13 cellular contexts compared by ENCODE assay signal in the genomic region with DNA sequence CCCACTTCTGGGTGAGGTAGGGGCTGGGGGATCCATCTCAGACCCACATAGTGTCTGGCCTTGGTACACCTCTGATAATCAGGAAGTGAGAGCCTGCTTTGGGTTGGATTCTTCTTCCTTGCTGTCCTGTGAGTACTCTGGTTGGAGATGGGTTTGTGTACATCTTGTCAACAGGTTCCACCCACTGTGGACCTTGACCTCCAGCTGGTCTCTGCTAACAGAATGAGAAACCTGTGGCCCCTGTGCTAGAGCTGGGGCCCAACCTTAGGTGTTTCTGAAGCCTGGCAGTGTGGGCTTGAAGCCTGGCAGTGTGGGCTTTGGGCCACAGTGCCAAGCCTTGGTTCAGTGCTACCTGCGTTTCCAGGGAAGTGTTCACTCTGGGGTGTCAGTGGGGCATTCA. TPM values are rescaled to one million over a fixed set of nuclear protein-coding genes. Genes with fewer than 3 reads are reported as not detected.
DNase-seq lines count a peak whose midpoint lies in the region; ATAC-seq, FAIRE-seq and TF ChIP-seq lines count a peak whose summit lies in the region.
"Had no signal": no experiment of that assay in that cellular context is flagged by ENCODE, and none has a peak within 500 bp of the region (broad histone marks: within the 10 kb centered on the region; RNA-seq: fewer than 3 reads in every experiment).

No MANE protein-coding gene starts in this region.

- H3K9me3 ChIP-seq in HepG2 (ENCODE audit: low read length) (no peaks in the 10 kb centered on the region), thyroid gland (no peaks in the 10 kb centered on the region)

- intact Hi-C loops in HepG2 (cut with micrococcal nuclease; ENCODE audit: unreplicated experiment) (loop anchor here (5.0 kb wide), 1 partner anchor 45 kb away; no protein-coding TSS in a partner anchor), thyroid gland (cut with DNase I) (no loop called here)

- peak in 1 of 2 experiments; percentile 19; a peak in 1 of 4 replicates for TF ChIP-seq POLR2A in HepG2 (IDR thresholded peaks at IDR 0.05; ENCODE audit: insufficient read depth in 1 of 2, low read depth in 2 of 2, low read length in 2 of 2)
- TF ChIP-seq POLR2A in thyroid gland (IDR thresholded peaks at IDR 0.05), result no peak

- in situ Hi-C loops in HepG2 (cut with HindIII; ENCODE audit: extremely low pct_ligation_motif_present, low pct_unique_long_range_greater_than_20kb), result no loop called here

- POLR2A ChIA-PET in WTC11 (lab: Charles Lee) (no interaction called here), HepG2 (lab: Yijun Ruan, JAX) (interaction anchor here (1.0 to 5.2 kb wide), 6 partner anchors 13 to 118 kb away, joined by 3 to 113 read pairs (median 6); partner anchors contain the start of genes KLHL21, NOL9, TAS1R1 and THAP3)

- H3K4me3 ChIP-seq in HepG2 (replicated peaks in 1 of 3; ENCODE audit: insufficient read depth in 1 of 3, low read depth in 2 of 3, low read length in 3 of 3), result peak overlapping the region; percentile 16 to 91 (median 28); a peak in 4 of 6 replicates
- H3K4me3 ChIP-seq in thyroid gland (replicated peaks in 1 of 3), result no peak overlapping the region

- H4K20me1 ChIP-seq in HepG2 (ENCODE audit: insufficient read depth, low read length), result peaks cover 4% of the 10 kb centered on the region; the same call in 1 of the 2 replicates

- no peak for ATAC-seq in activated CD8-positive, alpha-beta memory T cell treated with anti-CD3 and anti-CD28 coated beads, Interleukin-2, amount 10 ng/mL, durations not matched to agents 7 days and 5 days
- no peak for ATAC-seq in WTC11
- ATAC-seq in HepG2, result peak; percentile 45
- ATAC-seq in stimulated activated naive CD8-positive, alpha-beta T cell treated with anti-CD3 and anti-CD28 coated beads, Interleukin-15, amount 100 ng/mL, for 72 hours, result no peak

- FAIRE-seq in HepG2 (lab: Jason Lieb, UNC), result peak; percentile 97
- FAIRE-seq: endometrium, GM18507, H54 had no signal

- H3K36me3 ChIP-seq in HepG2 (replicated peaks in 1 of 2; ENCODE audit: control insufficient read depth in 1 of 2, insufficient read depth in 2 of 2, low read length in 2 of 2) (0 out of 5 replicates have a peak, but pooled peaks cover 0 to under 1% of the 10 kb centered on the region in 2 experiments), thyroid gland (no peaks in the 10 kb centered on the region)

- BruUV-seq in HepG2 (replicated peaks; lab: Mats Ljungman, UMichigan), result no TSS peak

- peak overlapping the region; percentile 35 for H3K9ac ChIP-seq in HepG2 (ENCODE audit: insufficient read depth, low read depth, low read length)

- H3K27me3 ChIP-seq in HepG2 (ENCODE audit: control insufficient read depth in 1 of 2, insufficient read depth in 2 of 2, low read length in 2 of 2), result no peaks in the 10 kb centered on the region
- H3K27me3 ChIP-seq in thyroid gland, result no peaks in the 10 kb centered on the region

- H3K4me2 ChIP-seq in HepG2 (ENCODE audit: low read depth, low read length), result peak overlapping the region; percentile 96

- no peak overlapping the region for H3K4me3 Mint-ChIP-seq in activated CD8-positive, alpha-beta memory T cell treated with anti-CD3 and anti-CD28 coated beads, Interleukin-2, amount 10 ng/mL, durations not matched to agents 7 days and 5 days
- H3K4me3 Mint-ChIP-seq in WTC11, result peak overlapping the region; percentile 21
- peak overlapping the region; percentile 62 to 96 for H3K4me3 Mint-ChIP-seq in stimulated activated naive CD8-positive, alpha-beta T cell treated with anti-CD3 and anti-CD28 coated beads, Interleukin-15, amount 100 ng/mL, for 72 hours

- no peak; the same call in 1 of the 2 replicates for TF ChIP-seq RAD21 in HepG2 (CRISPR knock-in tag; IDR thresholded peaks at IDR 0.05)

- TF ChIP-seq EP300 in HepG2 (IDR thresholded peaks at IDR 0.05; ENCODE audit: low read depth in 2 of 2, low read length in 2 of 2), result peak; percentile 61 to 74; a peak in 3 of 4 replicates
- TF ChIP-seq EP300 in HepG2 (CRISPR knock-in tag; IDR thresholded peaks at IDR 0.05; ENCODE audit: borderline replicate concordance), result peak; percentile 72; the same call in 1 of the 2 replicates

- no peak overlapping the region for H2AFZ ChIP-seq in HepG2 (ENCODE audit: low read length)

- H3K27ac Mint-ChIP-seq in activated CD8-positive, alpha-beta memory T cell treated with anti-CD3 and anti-CD28 coated beads, Interleukin-2, amount 10 ng/mL, durations not matched to agents 7 days and 5 days, result peak overlapping the region; percentile 53
- H3K27ac Mint-ChIP-seq in WTC11, result no peak overlapping the region
- H3K27ac Mint-ChIP-seq in stimulated activated naive CD8-positive, alpha-beta T cell treated with anti-CD3 and anti-CD28 coated beads, Interleukin-15, amount 100 ng/mL, for 72 hours, result peak overlapping the region in 1 of 2 donors; percentile 76

- CTCF ChIA-PET in activated CD8-positive, alpha-beta memory T cell treated with anti-CD3 and anti-CD28 coated beads, Interleukin-2, amount 10 ng/mL, durations not matched to agents 7 days and 5 days (lab: Charles Lee), result interaction anchor here (1.1 to 1.6 kb wide), 3 partner anchors 18 to 29 kb away, joined by 3 read pairs; no protein-coding TSS in a partner anchor
- CTCF ChIA-PET in WTC11 (lab: Charles Lee) (no interaction called here), HepG2 (lab: Yijun Ruan, JAX; ENCODE audit: low intra/inter-chr PET ratio, low total read pairs) (interaction anchor here (1.3 kb wide), 1 partner anchor 28 kb away, joined by 3 read pairs; the partner anchor contains the start of gene NOL9)

- WGBS in HepG2 (ENCODE audit: low lambda C conversion rate), result no CpG with 5 or more reads among the region's 1 CpG
- 100% methylated on average over 1 of the region's 1 CpG for WGBS in thyroid gland, 2 donors

- H3K27me3 Mint-ChIP-seq in activated CD8-positive, alpha-beta memory T cell treated with anti-CD3 and anti-CD28 coated beads, Interleukin-2, amount 10 ng/mL, durations not matched to agents 7 days and 5 days, result no peaks in the 10 kb centered on the region
- no peaks in the 10 kb centered on the region for H3K27me3 Mint-ChIP-seq in WTC11 (ENCODE audit: low read depth)
- H3K27me3 Mint-ChIP-seq in stimulated activated naive CD8-positive, alpha-beta T cell treated with anti-CD3 and anti-CD28 coated beads, Interleukin-15, amount 100 ng/mL, for 72 hours, result no peaks in the 10 kb centered on the region

- TF ChIP-seq CTCF in WTC11 (IDR thresholded peaks at IDR 0.05), result no peak
- no peak for TF ChIP-seq CTCF in HepG2 (CRISPR knock-in tag; IDR thresholded peaks at IDR 0.05)
- TF ChIP-seq CTCF in thyroid gland (IDR thresholded peaks at IDR 0.05), result no peak

- no peaks in the 10 kb centered on the region for H3K9me3 Mint-ChIP-seq in activated CD8-positive, alpha-beta memory T cell treated with anti-CD3 and anti-CD28 coated beads, Interleukin-2, amount 10 ng/mL, durations not matched to agents 7 days and 5 days (ENCODE audit: low read depth)
- H3K9me3 Mint-ChIP-seq in WTC11, result no peaks in the 10 kb centered on the region
- H3K9me3 Mint-ChIP-seq in stimulated activated naive CD8-positive, alpha-beta T cell treated with anti-CD3 and anti-CD28 coated beads, Interleukin-15, amount 100 ng/mL, for 72 hours, result no peaks in the 10 kb centered on the region

- no peak for DNase-seq in activated CD8-positive, alpha-beta memory T cell treated with anti-CD3 and anti-CD28 coated beads, Interleukin-2, amount 10 ng/mL, durations not matched to agents 7 days and 5 days
- DNase-seq in activated CD8-positive, alpha-beta memory T cell treated with anti-CD3 and anti-CD28 coated beads for 24 hours, result no peak
- no peak for DNase-seq in WTC11 (ENCODE audit: low spot score)
- peak; percentile 96 for DNase-seq in HepG2 (ENCODE audit: low spot score)
- DNase-seq in stimulated activated naive CD8-positive, alpha-beta T cell treated with anti-CD3 and anti-CD28 coated beads, Interleukin-15, amount 100 ng/mL, for 72 hours, result no peak
- no peak for DNase-seq in GF-D8 (lab: John Stamatoyannopoulos, UW)
- no peak for DNase-seq in thyroid gland
- no peak for DNase-seq in SW 1271 (lab: John Stamatoyannopoulos, UW)
- DNase-seq: islet precursor cell, NCI-H2081 treated with DMSO at 0.1 percent for 48 hours had no signal

- H3K27ac ChIP-seq in HepG2 (ENCODE audit: extremely low read length, insufficient read depth, low read length) (peak overlapping the region; percentile 65), thyroid gland (no peak overlapping the region)

- H3K4me1 ChIP-seq in HepG2 (ENCODE audit: insufficient read depth, low read length) (peaks cover 51% of the 10 kb centered on the region), thyroid gland (peaks cover 30 to 39% of the 10 kb centered on the region in 2 donors)

- H3K36me3 Mint-ChIP-seq in activated CD8-positive, alpha-beta memory T cell treated with anti-CD3 and anti-CD28 coated beads, Interleukin-2, amount 10 ng/mL, durations not matched to agents 7 days and 5 days, result no peaks in the 10 kb centered on the region
- peaks cover 3% of the 10 kb centered on the region; the same call in 1 of the 2 replicates for H3K36me3 Mint-ChIP-seq in WTC11

- H3K4me1 Mint-ChIP-seq in activated CD8-positive, alpha-beta memory T cell treated with anti-CD3 and anti-CD28 coated beads, Interleukin-2, amount 10 ng/mL, durations not matched to agents 7 days and 5 days, result peaks cover 32% of the 10 kb centered on the region
- peaks cover 17% of the 10 kb centered on the region for H3K4me1 Mint-ChIP-seq in WTC11
- H3K4me1 Mint-ChIP-seq in stimulated activated naive CD8-positive, alpha-beta T cell treated with anti-CD3 and anti-CD28 coated beads, Interleukin-15, amount 100 ng/mL, for 72 hours, result peaks cover 61% of the 10 kb centered on the region

- H3K79me2 ChIP-seq in HepG2 (ENCODE audit: insufficient read depth, low read length), result peaks cover 15% of the 10 kb centered on the region

RNA-seq across cellular contexts. Expression of gene ZBTB48, which starts 2.6 kb away (rescaled TPM):
- total RNA-seq in activated CD8-positive, alpha-beta memory T cell treated with anti-CD3 and anti-CD28 coated beads, Interleukin-2, amount 10 ng/mL, durations not matched to agents 7 days and 5 days, result 10 to 100 TPM; 30.7 to 37.4 TPM
- total RNA-seq in WTC11 (2021) (29.1 to 37.5 TPM (median 31.0 TPM) in 3 replicates), HepG2 (2016; rRNA removed; fragmentation: Illumina TruSeq; extraction: Trizol) (13.8 and 17.1 TPM in 2 replicates), thyroid gland (10 to 100 TPM; 22.7 to 33.8 (median 29.4) TPM)
- 5.0 and 5.2 TPM in 2 replicates for total RNA-seq in HepG2 (2016; cell fraction: cytosol; rRNA removed; fragmentation: Illumina TruSeq; extraction: Trizol; ENCODE audit: low read depth)
- 8.3 and 21.5 TPM in 2 replicates for total RNA-seq in HepG2 (2016; cell fraction: insoluble cytoplasmic fraction; rRNA removed; fragmentation: Illumina TruSeq; extraction: Trizol)
- 5.7 and 8.8 TPM in 2 replicates for total RNA-seq in HepG2 (2016; cell fraction: membrane; rRNA removed; fragmentation: Illumina TruSeq; extraction: Trizol)
- 17.3 and 20.3 TPM in 2 replicates for total RNA-seq in HepG2 (2016; cell fraction: nucleus; rRNA removed; fragmentation: Illumina TruSeq; extraction: Trizol)
- polyA plus RNA-seq in HepG2 (2011; rRNA removed), result 13.0 and 18.1 TPM in 2 replicates
- 10.2 and 13.3 TPM in 2 replicates for polyA plus RNA-seq in HepG2 (2011; cell fraction: cytosol; rRNA removed)
- 62.4 and 69.3 TPM in 2 replicates for polyA plus RNA-seq in HepG2 (2011; cell fraction: nucleus; rRNA removed)
- 9.9 and 13.5 TPM in 2 replicates for polyA plus RNA-seq in HepG2 (2012)
- 3.7 and 4.2 TPM in 2 replicates for polyA plus RNA-seq in HepG2 (2016; cell fraction: cytosol; fragmentation: Illumina TruSeq; extraction: Trizol; ENCODE audit: low read depth)
- polyA plus RNA-seq in HepG2 (2016; cell fraction: insoluble cytoplasmic fraction; fragmentation: Illumina TruSeq; extraction: Trizol; ENCODE audit: low read depth), result 7.6 TPM in 2 replicates
- 5.0 and 5.6 TPM in 2 replicates for polyA plus RNA-seq in HepG2 (2016; cell fraction: membrane; fragmentation: Illumina TruSeq; extraction: Trizol; ENCODE audit: low read depth)
- polyA plus RNA-seq in HepG2 (2016; cell fraction: nucleus; fragmentation: Illumina TruSeq; extraction: Trizol; ENCODE audit: insufficient read depth, low read depth), result 44.7 and 51.5 TPM in 2 replicates
- polyA minus RNA-seq in HepG2 (2011; rRNA and poly(A)+ RNA removed; ENCODE audit: low replicate concordance), result 30.6 and 46.1 TPM in 2 replicates
- polyA minus RNA-seq in HepG2 (2011; cell fraction: cytosol; rRNA and poly(A)+ RNA removed), result 4.3 and 8.8 TPM in 2 replicates
- polyA minus RNA-seq in HepG2 (2011; cell fraction: nucleus; rRNA and poly(A)+ RNA removed), result 18.5 and 19.6 TPM in 2 replicates

RNA-seq across cellular contexts. Expression of gene KLHL21, which starts 20.3 kb away (rescaled TPM):
- 10 to 100 TPM; 23.9 to 28.2 TPM for total RNA-seq in activated CD8-positive, alpha-beta memory T cell treated with anti-CD3 and anti-CD28 coated beads, Interleukin-2, amount 10 ng/mL, durations not matched to agents 7 days and 5 days
- 15.1 to 17.6 TPM (median 15.3 TPM) in 3 replicates for total RNA-seq in WTC11 (2021)
- 20.9 and 25.0 TPM in 2 replicates for total RNA-seq in HepG2 (2016; rRNA removed; fragmentation: Illumina TruSeq; extraction: Trizol)
- total RNA-seq in HepG2 (2016; cell fraction: cytosol; rRNA removed; fragmentation: Illumina TruSeq; extraction: Trizol; ENCODE audit: low read depth), result 4.1 and 5.1 TPM in 2 replicates
- 16.6 and 24.3 TPM in 2 replicates for total RNA-seq in HepG2 (2016; cell fraction: insoluble cytoplasmic fraction; rRNA removed; fragmentation: Illumina TruSeq; extraction: Trizol)
- total RNA-seq in HepG2 (2016; cell fraction: membrane; rRNA removed; fragmentation: Illumina TruSeq; extraction: Trizol), result 11.5 and 11.6 TPM in 2 replicates
- 22.1 and 26.1 TPM in 2 replicates for total RNA-seq in HepG2 (2016; cell fraction: nucleus; rRNA removed; fragmentation: Illumina TruSeq; extraction: Trizol)
- polyA plus RNA-seq in HepG2 (2011; rRNA removed), result 14.8 and 19.9 TPM in 2 replicates
- polyA plus RNA-seq in HepG2 (2011; cell fraction: cytosol; rRNA removed), result 10.9 and 14.4 TPM in 2 replicates
- 95.0 and 99.0 TPM in 2 replicates for polyA plus RNA-seq in HepG2 (2011; cell fraction: nucleus; rRNA removed)
- polyA plus RNA-seq in HepG2 (2012), result 13.7 and 34.6 TPM in 2 replicates
- 2.2 and 2.8 TPM in 2 replicates for polyA plus RNA-seq in HepG2 (2016; cell fraction: cytosol; fragmentation: Illumina TruSeq; extraction: Trizol; ENCODE audit: low read depth)
- 14.0 and 18.0 TPM in 2 replicates for polyA plus RNA-seq in HepG2 (2016; cell fraction: insoluble cytoplasmic fraction; fragmentation: Illumina TruSeq; extraction: Trizol; ENCODE audit: low read depth)
- polyA plus RNA-seq in HepG2 (2016; cell fraction: membrane; fragmentation: Illumina TruSeq; extraction: Trizol; ENCODE audit: low read depth), result 4.8 and 5.2 TPM in 2 replicates
- polyA plus RNA-seq in HepG2 (2016; cell fraction: nucleus; fragmentation: Illumina TruSeq; extraction: Trizol; ENCODE audit: insufficient read depth, low read depth), result 41.5 and 42.6 TPM in 2 replicates
- polyA minus RNA-seq in HepG2 (2011; rRNA and poly(A)+ RNA removed; ENCODE audit: low replicate concordance), result 28.3 and 69.9 TPM in 2 replicates
- 21.0 and 26.5 TPM in 2 replicates for polyA minus RNA-seq in HepG2 (2011; cell fraction: cytosol; rRNA and poly(A)+ RNA removed)
- 34.2 and 40.8 TPM in 2 replicates for polyA minus RNA-seq in HepG2 (2011; cell fraction: nucleus; rRNA and poly(A)+ RNA removed)
- total RNA-seq in thyroid gland, result 10 to 100 TPM; 34.9 to 68.4 (median 44.6) TPM

RNA-seq across cellular contexts. Expression of gene TAS1R1, which starts 27.3 kb away (rescaled TPM):
- not detected for total RNA-seq in activated CD8-positive, alpha-beta memory T cell treated with anti-CD3 and anti-CD28 coated beads, Interleukin-2, amount 10 ng/mL, durations not matched to agents 7 days and 5 days
- total RNA-seq in WTC11 (2021) (0.11 to 0.16 TPM in 2 of 3 replicates, not detected in the other), HepG2 (2016; rRNA removed; fragmentation: Illumina TruSeq; extraction: Trizol) (0.98 and 1.4 TPM in 2 replicates), thyroid gland (not detected)
- 0.26 and 0.30 TPM in 2 replicates for total RNA-seq in HepG2 (2016; cell fraction: cytosol; rRNA removed; fragmentation: Illumina TruSeq; extraction: Trizol; ENCODE audit: low read depth)
- 1.4 and 1.7 TPM in 2 replicates for total RNA-seq in HepG2 (2016; cell fraction: insoluble cytoplasmic fraction; rRNA removed; fragmentation: Illumina TruSeq; extraction: Trizol)
- total RNA-seq in HepG2 (2016; cell fraction: membrane; rRNA removed; fragmentation: Illumina TruSeq; extraction: Trizol), result 1.1 and 2.0 TPM in 2 replicates
- 1.1 TPM in 2 replicates for total RNA-seq in HepG2 (2016; cell fraction: nucleus; rRNA removed; fragmentation: Illumina TruSeq; extraction: Trizol)
- 1.6 and 1.9 TPM in 2 replicates for polyA plus RNA-seq in HepG2 (2011; rRNA removed)
- 1.8 and 2.4 TPM in 2 replicates for polyA plus RNA-seq in HepG2 (2011; cell fraction: cytosol; rRNA removed)
- 0.93 and 1.9 TPM in 2 replicates for polyA plus RNA-seq in HepG2 (2011; cell fraction: nucleus; rRNA removed)
- polyA plus RNA-seq in HepG2 (2012), result 0.30 and 0.32 TPM in 2 replicates
- 0.71 and 0.72 TPM in 2 replicates for polyA plus RNA-seq in HepG2 (2016; cell fraction: cytosol; fragmentation: Illumina TruSeq; extraction: Trizol; ENCODE audit: low read depth)
- polyA plus RNA-seq in HepG2 (2016; cell fraction: insoluble cytoplasmic fraction; fragmentation: Illumina TruSeq; extraction: Trizol; ENCODE audit: low read depth), result 0.81 and 1.2 TPM in 2 replicates
- polyA plus RNA-seq in HepG2 (2016; cell fraction: membrane; fragmentation: Illumina TruSeq; extraction: Trizol; ENCODE audit: low read depth), result 1.2 TPM in 2 replicates
- 1.9 and 2.5 TPM in 2 replicates for polyA plus RNA-seq in HepG2 (2016; cell fraction: nucleus; fragmentation: Illumina TruSeq; extraction: Trizol; ENCODE audit: insufficient read depth, low read depth)
- polyA minus RNA-seq in HepG2 (2011; rRNA and poly(A)+ RNA removed; ENCODE audit: low replicate concordance), result 0.09 and 5.5 TPM in 2 replicates
- 0.79 and 1.3 TPM in 2 replicates for polyA minus RNA-seq in HepG2 (2011; cell fraction: cytosol; rRNA and poly(A)+ RNA removed)
- 0.26 and 1.2 TPM in 2 replicates for polyA minus RNA-seq in HepG2 (2011; cell fraction: nucleus; rRNA and poly(A)+ RNA removed)

RNA-seq across cellular contexts. Expression of gene NOL9, which starts 28.1 kb away (rescaled TPM):
- 10 to 100 TPM; 32.5 to 39.1 TPM for total RNA-seq in activated CD8-positive, alpha-beta memory T cell treated with anti-CD3 and anti-CD28 coated beads, Interleukin-2, amount 10 ng/mL, durations not matched to agents 7 days and 5 days
- 36.0 to 37.4 TPM (median 37.4 TPM) in 3 replicates for total RNA-seq in WTC11 (2021)
- 20.2 and 24.7 TPM in 2 replicates for total RNA-seq in HepG2 (2016; rRNA removed; fragmentation: Illumina TruSeq; extraction: Trizol)
- 4.3 and 6.3 TPM in 2 replicates for total RNA-seq in HepG2 (2016; cell fraction: cytosol; rRNA removed; fragmentation: Illumina TruSeq; extraction: Trizol; ENCODE audit: low read depth)
- total RNA-seq in HepG2 (2016; cell fraction: insoluble cytoplasmic fraction; rRNA removed; fragmentation: Illumina TruSeq; extraction: Trizol), result 19.4 and 25.8 TPM in 2 replicates
- 5.9 and 8.3 TPM in 2 replicates for total RNA-seq in HepG2 (2016; cell fraction: membrane; rRNA removed; fragmentation: Illumina TruSeq; extraction: Trizol)
- 26.3 and 28.9 TPM in 2 replicates for total RNA-seq in HepG2 (2016; cell fraction: nucleus; rRNA removed; fragmentation: Illumina TruSeq; extraction: Trizol)
- 13.0 and 18.0 TPM in 2 replicates for polyA plus RNA-seq in HepG2 (2011; rRNA removed)
- 4.1 and 6.3 TPM in 2 replicates for polyA plus RNA-seq in HepG2 (2011; cell fraction: cytosol; rRNA removed)
- polyA plus RNA-seq in HepG2 (2011; cell fraction: nucleus; rRNA removed), result 21.8 and 23.2 TPM in 2 replicates
- 5.5 and 7.7 TPM in 2 replicates for polyA plus RNA-seq in HepG2 (2012)
- polyA plus RNA-seq in HepG2 (2016; cell fraction: cytosol; fragmentation: Illumina TruSeq; extraction: Trizol; ENCODE audit: low read depth), result 1.00 and 1.3 TPM in 2 replicates
- 11.8 and 15.3 TPM in 2 replicates for polyA plus RNA-seq in HepG2 (2016; cell fraction: insoluble cytoplasmic fraction; fragmentation: Illumina TruSeq; extraction: Trizol; ENCODE audit: low read depth)
- polyA plus RNA-seq in HepG2 (2016; cell fraction: membrane; fragmentation: Illumina TruSeq; extraction: Trizol; ENCODE audit: low read depth), result 2.0 and 2.6 TPM in 2 replicates
- polyA plus RNA-seq in HepG2 (2016; cell fraction: nucleus; fragmentation: Illumina TruSeq; extraction: Trizol; ENCODE audit: insufficient read depth, low read depth), result 25.2 and 25.4 TPM in 2 replicates
- polyA minus RNA-seq in HepG2 (2011; rRNA and poly(A)+ RNA removed; ENCODE audit: low replicate concordance), result 14.0 and 45.5 TPM in 2 replicates
- 5.5 and 8.8 TPM in 2 replicates for polyA minus RNA-seq in HepG2 (2011; cell fraction: cytosol; rRNA and poly(A)+ RNA removed)
- 63.2 and 74.2 TPM in 2 replicates for polyA minus RNA-seq in HepG2 (2011; cell fraction: nucleus; rRNA and poly(A)+ RNA removed)
- 10 to 100 TPM; 20.1 to 41.6 (median 23.6) TPM for total RNA-seq in thyroid gland

RNA-seq across cellular contexts. Expression of gene PHF13, which starts 31.2 kb away (rescaled TPM):
- total RNA-seq in activated CD8-positive, alpha-beta memory T cell treated with anti-CD3 and anti-CD28 coated beads, Interleukin-2, amount 10 ng/mL, durations not matched to agents 7 days and 5 days, result 10 to 100 TPM; 10.7 to 15.9 TPM
- 39.6 to 40.0 TPM (median 40.0 TPM) in 3 replicates for total RNA-seq in WTC11 (2021)
- 7.4 and 8.4 TPM in 2 replicates for total RNA-seq in HepG2 (2016; rRNA removed; fragmentation: Illumina TruSeq; extraction: Trizol)
- 1.8 TPM in 2 replicates for total RNA-seq in HepG2 (2016; cell fraction: cytosol; rRNA removed; fragmentation: Illumina TruSeq; extraction: Trizol; ENCODE audit: low read depth)
- 7.7 and 8.2 TPM in 2 replicates for total RNA-seq in HepG2 (2016; cell fraction: insoluble cytoplasmic fraction; rRNA removed; fragmentation: Illumina TruSeq; extraction: Trizol)
- 5.3 and 5.8 TPM in 2 replicates for total RNA-seq in HepG2 (2016; cell fraction: membrane; rRNA removed; fragmentation: Illumina TruSeq; extraction: Trizol)
- total RNA-seq in HepG2 (2016; cell fraction: nucleus; rRNA removed; fragmentation: Illumina TruSeq; extraction: Trizol), result 8.5 and 10.6 TPM in 2 replicates
- polyA plus RNA-seq in HepG2 (2011; rRNA removed), result 4.7 and 6.1 TPM in 2 replicates
- polyA plus RNA-seq in HepG2 (2011; cell fraction: cytosol; rRNA removed), result 3.7 and 4.9 TPM in 2 replicates
- polyA plus RNA-seq in HepG2 (2011; cell fraction: nucleus; rRNA removed), result 9.9 and 12.6 TPM in 2 replicates
- polyA plus RNA-seq in HepG2 (2012), result 15.6 and 16.1 TPM in 2 replicates
- polyA plus RNA-seq in HepG2 (2016; cell fraction: cytosol; fragmentation: Illumina TruSeq; extraction: Trizol; ENCODE audit: low read depth), result 0.83 and 0.97 TPM in 2 replicates
- 9.5 and 10.6 TPM in 2 replicates for polyA plus RNA-seq in HepG2 (2016; cell fraction: insoluble cytoplasmic fraction; fragmentation: Illumina TruSeq; extraction: Trizol; ENCODE audit: low read depth)
- 2.9 and 3.0 TPM in 2 replicates for polyA plus RNA-seq in HepG2 (2016; cell fraction: membrane; fragmentation: Illumina TruSeq; extraction: Trizol; ENCODE audit: low read depth)
- 19.2 and 19.9 TPM in 2 replicates for polyA plus RNA-seq in HepG2 (2016; cell fraction: nucleus; fragmentation: Illumina TruSeq; extraction: Trizol; ENCODE audit: insufficient read depth, low read depth)
- 2.6 and 5.3 TPM in 2 replicates for polyA minus RNA-seq in HepG2 (2011; rRNA and poly(A)+ RNA removed; ENCODE audit: low replicate concordance)
- 4.9 and 7.5 TPM in 2 replicates for polyA minus RNA-seq in HepG2 (2011; cell fraction: cytosol; rRNA and poly(A)+ RNA removed)
- 4.2 and 4.7 TPM in 2 replicates for polyA minus RNA-seq in HepG2 (2011; cell fraction: nucleus; rRNA and poly(A)+ RNA removed)
- total RNA-seq in thyroid gland, result 10 to 100 TPM in 1 of 4 donors, 1 to 10 TPM in 3; 7.8 to 14.1 (median 9.5) TPM

Comparison
In these comparisons a context has a peak if more than half of its experiments do, and no peak if none do; other contexts are left out.
1. H3K4me3 ChIP-seq: peak in HepG2 (3 of 3); none in thyroid gland (0 of 3).